In genomic region chr3:141460097-141460704, GRCh38 we compare ENCODE assay signal across 1 cellular context.
A peak's percentile ranks its signal among the peaks of the same experiment; 100 is the strongest.
TF ChIP-seq lines count a peak whose summit lies in the region.

No MANE protein-coding gene starts in this region.

TF ChIP-seq in HepG2, 621 proteins besides CTCF, POLR2A, EP300 and RAD21 (continued from another document and continues in another):
- TF ChIP-seq TFAP4 (IDR thresholded peaks at IDR 0.05; ENCODE audit: borderline replicate concordance, low read depth), result peak; percentile 61; the same call in 1 of the 2 replicates
- TF ChIP-seq HHEX (CRISPR knock-in tag; IDR thresholded peaks at IDR 0.05), result no peak
- TF ChIP-seq MYC (CRISPR knock-in tag; IDR thresholded peaks at IDR 0.05; ENCODE audit: borderline replicate concordance), result no peak
- TF ChIP-seq ATF7-NPFF (CRISPR knock-in tag; IDR thresholded peaks at IDR 0.05; ENCODE audit: low read depth), result no peak
- TF ChIP-seq ZNF33A (CRISPR knock-in tag; IDR thresholded peaks at IDR 0.05; ENCODE audit: borderline replicate concordance), result no peak
- TF ChIP-seq MLXIP (CRISPR knock-in tag; IDR thresholded peaks at IDR 0.05; ENCODE audit: borderline replicate concordance), result no peak
- TF ChIP-seq ONECUT2 (CRISPR knock-in tag; IDR thresholded peaks at IDR 0.05), result no peak
- TF ChIP-seq ZSCAN22 (CRISPR knock-in tag; IDR thresholded peaks at IDR 0.05), result no peak
- no peak for TF ChIP-seq ZNF609 (CRISPR knock-in tag; IDR thresholded peaks at IDR 0.05; ENCODE audit: borderline replicate concordance)
- TF ChIP-seq ZNF878 (CRISPR knock-in tag; IDR thresholded peaks at IDR 0.05), result no peak
- TF ChIP-seq MAFF (IDR thresholded peaks at IDR 0.05; ENCODE audit: low read depth, low read length), result no peak
- TF ChIP-seq TCF7L2 (IDR thresholded peaks at IDR 0.05; ENCODE audit: low read depth, low read length), result no peak
- TF ChIP-seq ZKSCAN8 (CRISPR knock-in tag; IDR thresholded peaks at IDR 0.05; ENCODE audit: borderline replicate concordance), result no peak
- TF ChIP-seq ZNF510 (CRISPR knock-in tag; IDR thresholded peaks at IDR 0.05; ENCODE audit: low read depth), result no peak
- no peak for TF ChIP-seq RORA (CRISPR knock-in tag; IDR thresholded peaks at IDR 0.05)
- no peak for TF ChIP-seq SOX5 (CRISPR knock-in tag; IDR thresholded peaks at IDR 0.05; ENCODE audit: borderline replicate concordance)
- TF ChIP-seq MNT (IDR thresholded peaks at IDR 0.05), result no peak
- TF ChIP-seq CREB1 (IDR thresholded peaks at IDR 0.05), result no peak
- TF ChIP-seq CREB1 (CRISPR knock-in tag; IDR thresholded peaks at IDR 0.05), result no peak
- TF ChIP-seq NR3C1 (CRISPR knock-in tag; IDR thresholded peaks at IDR 0.05), result no peak
- no peak for TF ChIP-seq TSC22D2 (CRISPR knock-in tag; IDR thresholded peaks at IDR 0.05; ENCODE audit: borderline replicate concordance)
- TF ChIP-seq PITX1 (CRISPR knock-in tag; IDR thresholded peaks at IDR 0.05), result no peak
- TF ChIP-seq FUBP1 (CRISPR knock-in tag; IDR thresholded peaks at IDR 0.05; ENCODE audit: borderline replicate concordance), result no peak
- TF ChIP-seq ZFP36 (IDR thresholded peaks at IDR 0.05; ENCODE audit: borderline replicate concordance, low read depth, low read length, partially characterized antibody), result peak; percentile 26
- TF ChIP-seq IRF2 (CRISPR knock-in tag; IDR thresholded peaks at IDR 0.05), result no peak
- 0 out of 2 replicates have a peak, but pooled peaks have one; percentile 53 for TF ChIP-seq SRF (IDR thresholded peaks at IDR 0.05; ENCODE audit: low read depth, low read length)
- TF ChIP-seq MAX (IDR thresholded peaks at IDR 0.05), result no peak
- no peak for TF ChIP-seq ZNF318 (CRISPR knock-in tag; IDR thresholded peaks at IDR 0.05)
- no peak for TF ChIP-seq ZNF337 (CRISPR knock-in tag; IDR thresholded peaks at IDR 0.05; ENCODE audit: borderline replicate concordance, low read depth)
- TF ChIP-seq TARDBP (CRISPR knock-in tag; IDR thresholded peaks at IDR 0.05), result no peak
- no peak for TF ChIP-seq KLF9 (CRISPR knock-in tag; IDR thresholded peaks at IDR 0.05; ENCODE audit: low read depth)
- TF ChIP-seq ZMYM4 (CRISPR knock-in tag; IDR thresholded peaks at IDR 0.05), result no peak
- no peak for TF ChIP-seq ESRRA (CRISPR knock-in tag; IDR thresholded peaks at IDR 0.05; ENCODE audit: low read depth)
- TF ChIP-seq ZNF761 (CRISPR knock-in tag; conservative IDR thresholded peaks at IDR 0.05), result no peak
- TF ChIP-seq HNRNPLL (IDR thresholded peaks at IDR 0.05; ENCODE audit: low read depth, low read length, poor library complexity, severe bottlenecking), result no peak
- no peak for TF ChIP-seq PAWR (CRISPR knock-in tag; IDR thresholded peaks at IDR 0.05; ENCODE audit: borderline replicate concordance)
- no peak for TF ChIP-seq REPIN1 (CRISPR knock-in tag; IDR thresholded peaks at IDR 0.05; ENCODE audit: borderline replicate concordance, low read depth)
- TF ChIP-seq PATZ1 (CRISPR knock-in tag; IDR thresholded peaks at IDR 0.05), result no peak
